13 cellular contexts compared by ENCODE assay signal in genomic region chr11:121455115-121455514, GRCh38. TPM values are rescaled to one million over a fixed set of nuclear protein-coding genes. Genes with fewer than 3 reads are reported as not detected.
DNase-seq lines count a peak whose midpoint lies in the region; ATAC-seq and TF ChIP-seq lines count a peak whose summit lies in the region.
"Had no signal": no experiment of that assay in that cellular context is flagged by ENCODE, and none has a peak within 500 bp of the region (broad histone marks: within the 10 kb centered on the region; RNA-seq: fewer than 3 reads in every experiment).

No MANE protein-coding gene starts in this region.

- in situ Hi-C loops in Panc1 (cut with HindIII; ENCODE audit: low pct_unique_long_range_greater_than_20kb, low sequenced_read_pairs) (no loop called here), GM13977 (cut with MboI; ENCODE audit: low pct_unique_long_range_greater_than_20kb, low sequenced_read_pairs, unreplicated experiment) (loop anchor here (10.0 kb wide), 1 partner anchor 130 kb away; no protein-coding TSS in a partner anchor)

- CTCF ChIA-PET in activated CD8-positive, alpha-beta memory T cell treated with anti-CD3 and anti-CD28 coated beads, Interleukin-2, amount 10 ng/mL, durations not matched to agents 7 days and 5 days (lab: Charles Lee): no interaction called here
- CTCF ChIA-PET in Panc1 (lab: Charles Lee): no interaction called here

- H3K4me3 Mint-ChIP-seq in activated CD8-positive, alpha-beta memory T cell treated with anti-CD3 and anti-CD28 coated beads, Interleukin-2, amount 10 ng/mL, durations not matched to agents 7 days and 5 days: no peak overlapping the region
- peak overlapping the region; percentile 93 for H3K4me3 Mint-ChIP-seq in neural crest cell

- no peaks in the 10 kb centered on the region for H3K27me3 ChIP-seq in Panc1 (ENCODE audit: control insufficient read depth, insufficient read depth, low read length)

- H3K4me1 Mint-ChIP-seq in activated CD8-positive, alpha-beta memory T cell treated with anti-CD3 and anti-CD28 coated beads, Interleukin-2, amount 10 ng/mL, durations not matched to agents 7 days and 5 days: peaks cover 77% of the 10 kb centered on the region
- H3K4me1 Mint-ChIP-seq in neural crest cell: peaks cover 24% of the 10 kb centered on the region

- H3K36me3 Mint-ChIP-seq in activated CD8-positive, alpha-beta memory T cell treated with anti-CD3 and anti-CD28 coated beads, Interleukin-2, amount 10 ng/mL, durations not matched to agents 7 days and 5 days: no peaks in the 10 kb centered on the region
- H3K36me3 Mint-ChIP-seq in neural crest cell (ENCODE audit: low read depth): no peaks in the 10 kb centered on the region

- peaks cover 36% of the 10 kb centered on the region for H3K4me1 ChIP-seq in Panc1 (ENCODE audit: control insufficient read depth, insufficient read depth, low read length)

- no peak for DNase-seq in activated CD8-positive, alpha-beta memory T cell treated with anti-CD3 and anti-CD28 coated beads, Interleukin-2, amount 10 ng/mL, durations not matched to agents 7 days and 5 days
- no peak for DNase-seq in activated CD8-positive, alpha-beta memory T cell treated with anti-CD3 and anti-CD28 coated beads for 24 hours
- DNase-seq in Panc1 (ENCODE audit: low read depth, low spot score) (no peak), neural crest cell (ENCODE audit: low read depth, low spot score) (no peak), EL (no peak), 8988T (no peak), GM13977 (ENCODE audit: low spot score) (no peak)
- DNase-seq: ACHN, anterior cingulate cortex, NCI-H1105 treated with DMSO at 0.1 percent for 48 hours, OCI-M1 had no signal

- H3K27ac Mint-ChIP-seq in activated CD8-positive, alpha-beta memory T cell treated with anti-CD3 and anti-CD28 coated beads, Interleukin-2, amount 10 ng/mL, durations not matched to agents 7 days and 5 days: peak overlapping the region; percentile 25
- no peak overlapping the region for H3K27ac Mint-ChIP-seq in neural crest cell (ENCODE audit: unreplicated experiment)

- no peaks in the 10 kb centered on the region for H3K9me3 Mint-ChIP-seq in activated CD8-positive, alpha-beta memory T cell treated with anti-CD3 and anti-CD28 coated beads, Interleukin-2, amount 10 ng/mL, durations not matched to agents 7 days and 5 days (ENCODE audit: low read depth)
- no peaks in the 10 kb centered on the region for H3K9me3 Mint-ChIP-seq in neural crest cell

- POLR2A ChIA-PET in Panc1 (lab: Charles Lee): interaction anchor here (0.6 kb wide), 1 partner anchor 11 kb away, joined by 7 read pairs; no protein-coding TSS in a partner anchor

- H3K27me3 Mint-ChIP-seq in activated CD8-positive, alpha-beta memory T cell treated with anti-CD3 and anti-CD28 coated beads, Interleukin-2, amount 10 ng/mL, durations not matched to agents 7 days and 5 days: peaks cover 23% of the 10 kb centered on the region
- peaks cover 34% of the 10 kb centered on the region for H3K27me3 Mint-ChIP-seq in neural crest cell (ENCODE audit: low read depth)

- BruUV-seq in Panc1 (replicated peaks; lab: Mats Ljungman, UMichigan): no TSS peak

- no peak overlapping the region for H3K4me3 ChIP-seq in Panc1 (ENCODE audit: low read depth in 2 of 2, low read length in 2 of 2)
- H3K4me3 ChIP-seq: tibial nerve had no signal

- no peak for ATAC-seq in activated CD8-positive, alpha-beta memory T cell treated with anti-CD3 and anti-CD28 coated beads, Interleukin-2, amount 10 ng/mL, durations not matched to agents 7 days and 5 days
- ATAC-seq in Panc1: no peak

- H3K36me3 ChIP-seq in Panc1 (ENCODE audit: control insufficient read depth, insufficient read depth, low read length): no peaks in the 10 kb centered on the region
- H3K36me3 ChIP-seq: tibial nerve had no signal

- H3K27ac ChIP-seq in Panc1 (ENCODE audit: low read length) (peak overlapping the region; percentile 46), cingulate gyrus (ENCODE audit: low read depth, low read length) (peak overlapping the region; percentile 65)
- H3K27ac ChIP-seq: tibial nerve had no signal

- intact Hi-C loops in Panc1 (cut with micrococcal nuclease; ENCODE audit: unreplicated experiment): no loop called here

- TF ChIP-seq CTCF in Panc1 (IDR thresholded peaks at IDR 0.05) (no peak), neural crest cell (conservative IDR thresholded peaks at IDR 0.05) (no peak), GM13977 (IDR thresholded peaks at IDR 0.05; ENCODE audit: extremely low read depth, insufficient read depth, missing control alignments) (no peak)

- no peaks in the 10 kb centered on the region for H3K9me3 ChIP-seq in Panc1 (ENCODE audit: control insufficient read depth, insufficient read depth, low read depth, low read length)
- H3K9me3 ChIP-seq: tibial nerve had no signal

RNA-seq across cellular contexts. Expression of gene SORL1, which starts 3.0 kb away (rescaled TPM):
- 10 to 100 TPM; 17.4 to 38.6 TPM for total RNA-seq in activated CD8-positive, alpha-beta memory T cell treated with anti-CD3 and anti-CD28 coated beads, Interleukin-2, amount 10 ng/mL, durations not matched to agents 7 days and 5 days
- total RNA-seq in Panc1 (2021; ENCODE audit: unreplicated experiment) (36.3 TPM), neural crest cell (11.8 and 13.8 TPM in 2 replicates)
- 30.4 TPM for polyA plus RNA-seq in Panc1 (2012; ENCODE audit: insufficient read length)
